ENCODE assay signal across 8 cellular contexts in genomic region chr17:44086364-44087311, GRCh38. TPM values are rescaled to one million over a fixed set of nuclear protein-coding genes. Genes with fewer than 3 reads are reported as not detected.
DNase-seq lines count a peak whose midpoint lies in the region; TF ChIP-seq lines count a peak whose summit lies in the region.

No MANE protein-coding gene starts in this region.

- CTCF ChIA-PET in BJ (lab: Yijun Ruan, JAX): interaction anchor here (0.9 to 3.0 kb wide), 7 partner anchors 12 to 58 kb away, joined by 3 to 17 read pairs (median 3); no protein-coding TSS in a partner anchor

- peak overlapping the region; percentile 60 to 72 (median 69) for H3K27ac ChIP-seq in esophagus muscularis mucosa (replicated peaks in 1 of 4)

- peak overlapping the region; percentile 45 for H3K27ac Mint-ChIP-seq in progenitor cell of endocrine pancreas

- peaks cover 9% of the 10 kb centered on the region for H3K36me3 Mint-ChIP-seq in progenitor cell of endocrine pancreas (ENCODE audit: insufficient read depth)

- peaks cover 5 to 24% (median 18%) of the 10 kb centered on the region in 4 donors for H3K4me1 ChIP-seq in esophagus muscularis mucosa

- peaks cover 3% of the 10 kb centered on the region for H3K4me1 Mint-ChIP-seq in progenitor cell of endocrine pancreas (ENCODE audit: low read depth)

- H3K27me3 Mint-ChIP-seq in progenitor cell of endocrine pancreas: no peaks in the 10 kb centered on the region

- DNase-seq in BJ (ENCODE audit: low read depth) (peak; percentile 62), MV-4-11 (lab: John Stamatoyannopoulos, UW) (peak; percentile 61), esophagus muscularis mucosa (ENCODE audit: extremely low spot score) (no peak), progenitor cell of endocrine pancreas (ENCODE audit: low spot score, unreplicated experiment) (no peak), UCSD-AML1 (lab: John Stamatoyannopoulos, UW; ENCODE audit: unreplicated experiment) (no peak), NCI-H774 (lab: John Stamatoyannopoulos, UW) (no peak), NCI-H524 treated with DMSO at 0.1 percent for 48 hours (lab: John Stamatoyannopoulos, UW) (no peak)
- DNase-seq in activated CD8-positive, alpha-beta memory T cell treated with anti-CD3 and anti-CD28 coated beads, Interleukin-2, amount 50 U/mL, for 48 hours: peak; percentile 70

- no peak for TF ChIP-seq EP300 in esophagus muscularis mucosa (IDR thresholded peaks at IDR 0.05)

- H3K9me3 ChIP-seq in esophagus muscularis mucosa: no peaks in the 10 kb centered on the region

- TF ChIP-seq CTCF in BJ (IDR thresholded peaks at IDR 0.05; ENCODE audit: insufficient read depth, low read depth, low read length) (no peak), esophagus muscularis mucosa (IDR thresholded peaks at IDR 0.05) (no peak), progenitor cell of endocrine pancreas (IDR thresholded peaks at IDR 0.05; ENCODE audit: unreplicated experiment) (no peak)

- H3K36me3 ChIP-seq in BJ (ENCODE audit: control insufficient read depth, insufficient read depth, low read length) (peaks cover 37% of the 10 kb centered on the region), esophagus muscularis mucosa (peaks cover 47 to 98% (median 91%) of the 10 kb centered on the region in 4 donors)

- intact Hi-C loops in esophagus muscularis mucosa (cut with DNase I): no loop called here

- no peaks in the 10 kb centered on the region for H3K9me3 Mint-ChIP-seq in progenitor cell of endocrine pancreas (ENCODE audit: low read depth)

- no peak for TF ChIP-seq POLR2A in esophagus muscularis mucosa (IDR thresholded peaks at IDR 0.05; ENCODE audit: low read depth)

- no peaks in the 10 kb centered on the region for H3K27me3 ChIP-seq in BJ (ENCODE audit: control insufficient read depth, insufficient read depth, low read length)
- H3K27me3 ChIP-seq in esophagus muscularis mucosa: no peaks in the 10 kb centered on the region

- H3K4me3 ChIP-seq in BJ (ENCODE audit: low read depth, low read length) (no peak overlapping the region), esophagus muscularis mucosa (no peak overlapping the region)

- no peak overlapping the region for H3K4me3 Mint-ChIP-seq in progenitor cell of endocrine pancreas (ENCODE audit: low read depth)

- POLR2A ChIA-PET in BJ (lab: Charles Lee): no interaction called here

- 25% methylated on average over 14 of the region's 23 CpGs for whole genome bisulfite sequencing in esophagus muscularis mucosa

RNA-seq across cellular contexts. Expression of gene G6PC3, which starts 16.1 kb away (rescaled TPM):
- 115 and 151 TPM in 2 replicates for polyA plus RNA-seq in BJ (2011; rRNA removed)
- polyA minus RNA-seq in BJ (2011; rRNA and poly(A)+ RNA removed): 75.4 and 110 TPM in 2 replicates
- 10 to 100 TPM; 23.9 to 37.5 (median 30.7) TPM for total RNA-seq in esophagus muscularis mucosa
- 57.3 and 58.7 TPM in 2 replicates for total RNA-seq in progenitor cell of endocrine pancreas

RNA-seq across cellular contexts. Expression of gene LSM12, which starts 20.2 kb away (rescaled TPM):
- 36.3 and 51.7 TPM in 2 replicates for polyA plus RNA-seq in BJ (2011; rRNA removed)
- 46.3 and 68.5 TPM in 2 replicates for polyA minus RNA-seq in BJ (2011; rRNA and poly(A)+ RNA removed)
- 10 to 100 TPM; 37.8 to 59.2 (median 46.0) TPM for total RNA-seq in esophagus muscularis mucosa
- total RNA-seq in progenitor cell of endocrine pancreas: 54.1 and 55.4 TPM in 2 replicates

RNA-seq across cellular contexts. Expression of gene HDAC5, which starts 36.8 kb away (rescaled TPM):
- 46.4 and 102 TPM in 2 replicates for polyA plus RNA-seq in BJ (2011; rRNA removed)
- 128 and 173 TPM in 2 replicates for polyA minus RNA-seq in BJ (2011; rRNA and poly(A)+ RNA removed)
- 100 to 1,000 TPM in 3 of 4 donors, 10 to 100 TPM in 1; 75.6 to 237 (median 130) TPM for total RNA-seq in esophagus muscularis mucosa
- 39.0 and 41.3 TPM in 2 replicates for total RNA-seq in progenitor cell of endocrine pancreas

RNA-seq across cellular contexts. Expression of gene HROB, which starts 55.1 kb away (rescaled TPM):
- 2.1 and 3.4 TPM in 2 replicates for polyA plus RNA-seq in BJ (2011; rRNA removed)
- 6.8 and 7.0 TPM in 2 replicates for polyA minus RNA-seq in BJ (2011; rRNA and poly(A)+ RNA removed)
- total RNA-seq in esophagus muscularis mucosa: 1 to 10 TPM; 1.7 to 4.6 (median 2.6) TPM
- total RNA-seq in progenitor cell of endocrine pancreas: 10.1 and 12.8 TPM in 2 replicates

Comparison
In these comparisons a context has a peak if more than half of its experiments do, and no peak if none do; other contexts are left out.
1. DNase-seq: peak in BJ (single experiment), MV-4-11 (single experiment) and activated CD8-positive, alpha-beta memory T cell treated with anti-CD3 and anti-CD28 coated beads, Interleukin-2, amount 50 U/mL, for 48 hours (single experiment); none in esophagus muscularis mucosa (single experiment), progenitor cell of endocrine pancreas (single experiment), UCSD-AML1 (single experiment), NCI-H774 (single experiment) and NCI-H524 treated with DMSO at 0.1 percent for 48 hours (single experiment).